Comparison of ENCODE assay signal across 14 cellular contexts in the genomic region with DNA sequence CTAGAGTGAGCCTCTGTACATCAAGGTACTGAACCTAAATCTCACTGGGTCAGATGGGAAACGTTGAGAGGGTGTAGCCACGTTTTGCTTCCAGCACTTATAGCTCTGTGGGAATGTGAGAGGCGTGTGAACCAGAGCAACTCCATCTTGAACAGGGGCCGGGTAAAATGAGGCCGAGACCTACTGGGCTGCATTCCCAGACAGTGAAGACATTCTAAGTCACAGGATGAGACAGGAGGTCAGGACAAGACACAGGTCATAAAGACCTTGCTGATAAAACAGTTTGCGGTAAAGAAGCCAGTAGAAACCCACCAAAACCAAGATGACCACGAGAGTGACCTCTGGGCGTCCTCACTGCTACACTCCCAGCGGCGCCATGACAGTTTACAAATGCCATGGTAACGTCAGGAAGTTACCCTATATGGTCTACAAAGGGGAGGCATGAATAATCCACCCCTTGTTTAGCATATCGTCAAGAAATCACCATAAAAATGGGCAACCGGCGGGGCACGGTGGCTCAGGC.
DNase-seq lines count a peak whose midpoint lies in the region; ATAC-seq and TF ChIP-seq lines count a peak whose summit lies in the region.
"Had no signal": no experiment of that assay in that cellular context is flagged by ENCODE, and none has a peak within 500 bp of the region (broad histone marks: within the 10 kb centered on the region; RNA-seq: fewer than 3 reads in every experiment).

No MANE protein-coding gene starts in this region.

- intact Hi-C loops in IMR-90 (cut with micrococcal nuclease) = no loop called here
- intact Hi-C loops in uterus (cut with DNase I; ENCODE audit: low total_unique reads) = no loop called here

- no peak overlapping the region; the same call in 1 of the 2 replicates for H2AK5ac ChIP-seq in IMR-90 (ENCODE audit: low read depth, low read length)

- H3K9me1 ChIP-seq in IMR-90 (ENCODE audit: insufficient read depth, low read length) = peaks cover 9% of the 10 kb centered on the region

- H2AFZ ChIP-seq in IMR-90 (replicated peaks; ENCODE audit: low read length, poor library complexity) (no peak overlapping the region), SK-N-SH (ENCODE audit: low read depth) (no peak overlapping the region)

- no peaks in the 10 kb centered on the region; a peak in 1 of 4 replicates for H3K79me1 ChIP-seq in IMR-90 (ENCODE audit: low read depth in 1 of 2, low read length in 2 of 2)

- TF ChIP-seq CTCF in IMR-90 (conservative IDR thresholded peaks at IDR 0.05; ENCODE audit: low read depth, low read length) = no peak
- TF ChIP-seq CTCF in brain (conservative IDR thresholded peaks at IDR 0.05) = no peak
- no peak for TF ChIP-seq CTCF in uterus (IDR thresholded peaks at IDR 0.05)
- no peak for TF ChIP-seq CTCF in SK-N-SH (IDR thresholded peaks at IDR 0.05)

- no peak overlapping the region for H4K91ac ChIP-seq in IMR-90 (ENCODE audit: insufficient read depth, low read depth, low read length)

- peaks cover 63% of the 10 kb centered on the region for H3K4me1 Mint-ChIP-seq in brain

- no peak overlapping the region for H4K5ac ChIP-seq in IMR-90 (ENCODE audit: low read depth, low read length)

- in situ Hi-C loops in IMR-90 (cut with MboI; ENCODE audit: low sequenced_read_pairs) = no loop called here

- H3K27me3 Mint-ChIP-seq in brain = peaks cover 3% of the 10 kb centered on the region

- H3K79me2 ChIP-seq in SK-N-SH (ENCODE audit: insufficient read depth) = no peaks in the 10 kb centered on the region

- H3K9ac ChIP-seq in IMR-90 (ENCODE audit: low read depth, low read length) (no peak overlapping the region), iPS-18a (ENCODE audit: low read length) (peak overlapping the region; percentile 11), SK-N-SH (no peak overlapping the region)
- H3K9ac ChIP-seq: BLaER1 had no signal

- H2BK20ac ChIP-seq in IMR-90 (ENCODE audit: low read depth, low read length) = peak overlapping the region; percentile 40; the same call in 1 of the 2 replicates

- DNase-seq in IMR-90 (no peak), uterus (no peak), SK-N-SH (no peak), NCI-H2107 treated with DMSO at 0.1 percent for 48 hours (lab: John Stamatoyannopoulos, UW; ENCODE audit: unreplicated experiment) (no peak)
- DNase-seq: EL, KG1, NCI-H1048, NCI-H69, Right ventricle myocardium superior had no signal

- POLR2A ChIA-PET in IMR-90 (lab: Charles Lee; ENCODE audit: unreplicated experiment) (no interaction called here), SK-N-SH (lab: Yijun Ruan, JAX) (no interaction called here)

- H4K20me1 ChIP-seq in IMR-90 (ENCODE audit: insufficient read depth, low read length) (no peaks in the 10 kb centered on the region), SK-N-SH (ENCODE audit: insufficient read depth) (no peaks in the 10 kb centered on the region)
- H4K20me1 ChIP-seq: BLaER1 had no signal

- H3K27ac ChIP-seq in IMR-90 (ENCODE audit: insufficient read depth, low read length) (no peak overlapping the region), iPS-18a (ENCODE audit: low read length) (peak overlapping the region; percentile 84), uterus (peak overlapping the region; percentile 79 to 83), SK-N-SH (ENCODE audit: low read depth in 2 of 2, low read length in 1 of 2) (no peak overlapping the region)
- H3K27ac ChIP-seq: BLaER1 had no signal

- no peak overlapping the region for H2BK120ac ChIP-seq in IMR-90 (ENCODE audit: low read depth, low read length)

- H3K36me3 Mint-ChIP-seq in brain = no peaks in the 10 kb centered on the region

- no peak overlapping the region for H3K4me3 ChIP-seq in IMR-90 (ENCODE audit: insufficient read depth, low read depth, low read length)
- H3K4me3 ChIP-seq in iPS-18a (ENCODE audit: low read length) = no peak overlapping the region
- no peak overlapping the region for H3K4me3 ChIP-seq in uterus
- no peak overlapping the region for H3K4me3 ChIP-seq in SK-N-SH (ENCODE audit: low read depth in 2 of 2, low read length in 1 of 2)
- H3K4me3 ChIP-seq: BLaER1 had no signal

- no peaks in the 10 kb centered on the region for H3F3A ChIP-seq in SK-N-SH (replicated peaks; ENCODE audit: insufficient read depth)

- H3K9me3 ChIP-seq in IMR-90 (ENCODE audit: control insufficient read depth, insufficient read depth, low read length) (peaks cover 3% of the 10 kb centered on the region; the same call in 1 of the 2 replicates), iPS-18a (ENCODE audit: control insufficient read depth, low read depth, low read length) (no peaks in the 10 kb centered on the region), uterus (no peaks in the 10 kb centered on the region), SK-N-SH (no peaks in the 10 kb centered on the region)
- H3K9me3 ChIP-seq: BLaER1 had no signal

- BruUV-seq in IMR-90 (replicated peaks; lab: Mats Ljungman, UMichigan) = no TSS peak

- no peak for TF ChIP-seq POLR2A in IMR-90 (IDR thresholded peaks at IDR 0.05; ENCODE audit: low read depth, low read length)
- TF ChIP-seq POLR2A in uterus (IDR thresholded peaks at IDR 0.05) = no peak

- H3K9me2 ChIP-seq in SK-N-SH = no peaks in the 10 kb centered on the region

- no peak overlapping the region for H2AK9ac ChIP-seq in IMR-90 (replicated peaks; ENCODE audit: low read depth, low read length, poor library complexity)

- H3K4me2 ChIP-seq in IMR-90 (ENCODE audit: low read depth, low read length) (no peak overlapping the region), SK-N-SH (no peak overlapping the region)
- H3K4me2 ChIP-seq: BLaER1 had no signal

- no peak overlapping the region for H3K4me3 Mint-ChIP-seq in brain

- H3K27ac Mint-ChIP-seq in brain = peak overlapping the region in 4 of 5 experiments; percentile 76 to 87 (median 81)

- no peak overlapping the region for H3K56ac ChIP-seq in IMR-90 (ENCODE audit: extremely low read depth, insufficient read depth, low read length)

- ATAC-seq in IMR-90 (ENCODE audit: low read depth) (no peak), HG03565 (IDR thresholded peaks at IDR 0.05; ENCODE audit: unreplicated experiment) (no peak), HG02840 (IDR thresholded peaks at IDR 0.05; ENCODE audit: low FRiP score, unreplicated experiment) (no peak)

- no peak overlapping the region for H3K14ac ChIP-seq in IMR-90 (replicated peaks; ENCODE audit: low read depth, low read length)

- H3K4me1 ChIP-seq in IMR-90 (ENCODE audit: control insufficient read depth, insufficient read depth, low read length) (peaks cover 23% of the 10 kb centered on the region), iPS-18a (ENCODE audit: control insufficient read depth, low read depth, low read length) (no peaks in the 10 kb centered on the region), uterus (peaks cover 10 to 13% of the 10 kb centered on the region in 2 donors), SK-N-SH (ENCODE audit: control insufficient read depth in 1 of 2, insufficient read depth in 2 of 2, low read depth in 1 of 2, low read length in 1 of 2) (peaks cover 0 to 17% of the 10 kb centered on the region in 2 experiments; a peak in 1 of 4 replicates)

- TF ChIP-seq RAD21 in IMR-90 (IDR thresholded peaks at IDR 0.05; ENCODE audit: low read length) (no peak), SK-N-SH (IDR thresholded peaks at IDR 0.05; ENCODE audit: low read length) (no peak)

- no peak for TF ChIP-seq EP300 in SK-N-SH (IDR thresholded peaks at IDR 0.05; ENCODE audit: borderline replicate concordance in 1 of 2, low read depth in 1 of 2, low read length in 1 of 2)

- H3K23ac ChIP-seq in IMR-90 (ENCODE audit: low read depth, low read length) = no peak overlapping the region

- H2BK15ac ChIP-seq in IMR-90 (ENCODE audit: low read depth, low read length) = no peak overlapping the region

- no peak overlapping the region for H4K8ac ChIP-seq in IMR-90 (ENCODE audit: low read depth in 2 of 2, low read length in 2 of 2)

- 83% methylated on average over 9 of the region's 15 CpGs; no CpG with 5 or more reads in 1 of the 2 experiments for WGBS in IMR-90 (ENCODE audit: extremely low coverage in 2 of 2, insufficient read length in 1 of 2), 2 experiments
- WGBS in SK-N-SH (ENCODE audit: low lambda C conversion rate) = 90% methylated on average over 15 of the region's 15 CpGs

- H3K4ac ChIP-seq in IMR-90 (ENCODE audit: low read depth, low read length) = no peak overlapping the region

- peaks cover 0 to 8% (median 3%) of the 10 kb centered on the region in 5 experiments for H3K9me3 Mint-ChIP-seq in brain

- CTCF ChIA-PET in IMR-90 (lab: Yijun Ruan, JAX) = no interaction called here
- CTCF ChIA-PET in SK-N-SH (lab: Yijun Ruan, JAX) = no interaction called here

- H3K27me3 ChIP-seq in IMR-90 (ENCODE audit: control insufficient read depth, insufficient read depth, low read length) (no peaks in the 10 kb centered on the region), iPS-18a (ENCODE audit: control insufficient read depth, insufficient read depth, low read length) (no peaks in the 10 kb centered on the region), uterus (no peaks in the 10 kb centered on the region), SK-N-SH (ENCODE audit: insufficient read depth) (no peaks in the 10 kb centered on the region)
- H3K27me3 ChIP-seq: BLaER1 had no signal

- H2BK5ac ChIP-seq in IMR-90 (ENCODE audit: low read depth, low read length, poor library complexity, severe bottlenecking) = no peak overlapping the region

- dilution Hi-C loops in IMR-90 (cut with HindIII; ENCODE audit: low sequenced_read_pairs, unreplicated experiment) = no loop called here

- H3K18ac ChIP-seq in IMR-90 (ENCODE audit: low read depth, low read length) = no peak overlapping the region

- H3K36me3 ChIP-seq in IMR-90 (ENCODE audit: control insufficient read depth, insufficient read depth, low read length) = no peaks in the 10 kb centered on the region
- H3K36me3 ChIP-seq in iPS-18a (ENCODE audit: control insufficient read depth, low read depth, low read length) = no peaks in the 10 kb centered on the region
- H3K36me3 ChIP-seq in uterus = no peaks in the 10 kb centered on the region
- H3K36me3 ChIP-seq in SK-N-SH (replicated peaks in 1 of 2; ENCODE audit: control insufficient read depth in 1 of 2, insufficient read depth in 2 of 2, low read length in 1 of 2) = no peaks in the 10 kb centered on the region
- H3K36me3 ChIP-seq: BLaER1 had no signal

TF ChIP-seq in SK-N-SH, 30 proteins besides CTCF, POLR2A, EP300 and RAD21 (continues in another document):
- TF ChIP-seq FOSL2 (IDR thresholded peaks at IDR 0.05; ENCODE audit: borderline replicate concordance, low read depth) = no peak
- no peak for TF ChIP-seq GATA2 (CRISPR knock-in tag; IDR thresholded peaks at IDR 0.05)
- no peak for TF ChIP-seq CHD2 (IDR thresholded peaks at IDR 0.05; ENCODE audit: low read length, partially characterized antibody)
- TF ChIP-seq, protein P1, sequence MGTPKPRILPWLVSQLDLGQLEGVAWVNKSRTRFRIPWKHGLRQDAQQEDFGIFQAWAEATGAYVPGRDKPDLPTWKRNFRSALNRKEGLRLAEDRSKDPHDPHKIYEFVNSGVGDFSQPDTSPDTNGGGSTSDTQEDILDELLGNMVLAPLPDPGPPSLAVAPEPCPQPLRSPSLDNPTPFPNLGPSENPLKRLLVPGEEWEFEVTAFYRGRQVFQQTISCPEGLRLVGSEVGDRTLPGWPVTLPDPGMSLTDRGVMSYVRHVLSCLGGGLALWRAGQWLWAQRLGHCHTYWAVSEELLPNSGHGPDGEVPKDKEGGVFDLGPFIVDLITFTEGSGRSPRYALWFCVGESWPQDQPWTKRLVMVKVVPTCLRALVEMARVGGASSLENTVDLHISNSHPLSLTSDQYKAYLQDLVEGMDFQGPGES (IDR thresholded peaks at IDR 0.05; ENCODE audit: low read depth, low read length) = no peak

Comparison
In these comparisons a context has a peak if more than half of its experiments do, and no peak if none do; other contexts are left out.
1. H3K27ac ChIP-seq: peak in iPS-18a (single experiment) and uterus (2 of 2); none in IMR-90 (single experiment) and SK-N-SH (0 of 2).